ENCODE assay signal across 8 cellular contexts in the genomic region with DNA sequence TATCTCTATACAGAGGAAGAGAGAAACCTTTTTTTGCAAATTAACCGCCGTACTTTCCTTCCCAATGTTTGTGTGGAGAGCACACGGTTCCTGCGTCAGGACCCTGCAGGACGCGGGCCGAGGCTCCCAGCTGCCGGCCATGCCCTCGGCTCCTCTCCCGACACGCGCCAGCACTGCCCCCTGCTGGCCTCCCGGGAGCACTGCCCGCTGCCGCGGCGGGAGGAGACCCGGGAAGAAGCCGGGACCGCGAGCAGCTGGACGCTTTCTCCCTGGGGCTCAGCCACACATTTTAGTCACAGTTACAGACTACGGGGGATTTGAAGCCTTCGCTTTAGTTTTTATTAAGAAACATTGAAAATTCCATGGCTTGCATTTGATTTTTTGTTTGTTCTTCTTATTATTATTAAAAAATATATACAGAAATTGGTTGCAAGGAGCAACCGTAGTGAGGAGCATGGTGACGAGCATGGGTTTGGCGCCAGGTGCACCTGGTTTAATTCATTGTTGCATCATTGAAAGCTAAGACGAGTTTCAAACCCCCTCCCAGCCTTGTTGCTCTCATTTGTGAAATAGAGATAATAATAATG.
DNase-seq lines count a peak whose midpoint lies in the region; ATAC-seq, FAIRE-seq and TF ChIP-seq lines count a peak whose summit lies in the region.

No MANE protein-coding gene starts in this region.

- H3K4me3 ChIP-seq in MM.1S (ENCODE audit: low read length) (no peak overlapping the region), small intestine (ENCODE audit: low read depth in 1 of 2, low read length in 2 of 2) (no peak overlapping the region)

- WGBS in small intestine, 3 donors: 6 to 9% (median 7%) methylated on average over 28 of the region's 28 CpGs

- DNase-seq in GM04504 (ENCODE audit: low read depth) (peak; percentile 1), H4 (ENCODE audit: low spot score) (peak; percentile 59), MM.1S (peak; percentile 65), anterior cingulate cortex (lab: John Stamatoyannopoulos, UW) (peak in 51 of 58 donors; percentile 10 to 75 (median 45)), hypothalamus (lab: John Stamatoyannopoulos, UW) (peak in 48 of 51 donors; percentile 8 to 86 (median 50)), small intestine (peak; percentile 48), GOT3 (lab: John Stamatoyannopoulos, UW) (no peak)

- H3K4me2 ChIP-seq in MM.1S (ENCODE audit: low read depth, low read length): peak overlapping the region; percentile 43; the same call in 1 of the 2 replicates

- H3K36me3 ChIP-seq in MM.1S (replicated peaks; ENCODE audit: insufficient read depth, low read length): no peaks in the 10 kb centered on the region
- no peaks in the 10 kb centered on the region for H3K36me3 ChIP-seq in small intestine (ENCODE audit: control insufficient read depth in 2 of 2, insufficient read depth in 2 of 2, low read length in 2 of 2)

- FAIRE-seq in small intestine (lab: Jason Lieb, UNC): no peak

- H3K27me3 ChIP-seq in MM.1S (replicated peaks; ENCODE audit: insufficient read depth, low read length) (no peaks in the 10 kb centered on the region), small intestine (ENCODE audit: control insufficient read depth in 2 of 2, insufficient read depth in 2 of 2, low read length in 2 of 2) (peaks cover 0 to 2% of the 10 kb centered on the region in 2 donors)

- no peaks in the 10 kb centered on the region for H4K20me1 ChIP-seq in MM.1S (ENCODE audit: insufficient read depth, low read length)

- H3K9me2 ChIP-seq in MM.1S (replicated peaks; ENCODE audit: insufficient read depth, low read length): no peaks in the 10 kb centered on the region

- H3K79me2 ChIP-seq in MM.1S (ENCODE audit: low read length): no peaks in the 10 kb centered on the region

- TF ChIP-seq CTCF in MM.1S (IDR thresholded peaks at IDR 0.05; ENCODE audit: low read length): peak; percentile 93

- H3K9me3 ChIP-seq in MM.1S (replicated peaks; ENCODE audit: insufficient read depth, low read length) (no peaks in the 10 kb centered on the region), small intestine (ENCODE audit: control insufficient read depth, low read depth) (no peaks in the 10 kb centered on the region)

- H2AFZ ChIP-seq in MM.1S (ENCODE audit: low read length): peak overlapping the region; percentile 19; the same call in 1 of the 2 replicates

- H3F3A ChIP-seq in MM.1S (ENCODE audit: insufficient read depth, low read length): no peaks in the 10 kb centered on the region

- H3K4me1 ChIP-seq in MM.1S (ENCODE audit: low read length) (no peaks in the 10 kb centered on the region), small intestine (ENCODE audit: control insufficient read depth in 2 of 2, insufficient read depth in 1 of 2, low read depth in 1 of 2, low read length in 1 of 2) (no peaks in the 10 kb centered on the region)

- H3K9ac ChIP-seq in MM.1S (ENCODE audit: low read length): no peak overlapping the region

- 0 out of 3 replicates have a peak, but pooled peaks have one; percentile 39 for ATAC-seq in SK-N-SH treated with all-trans-retinoic acid at 6 μM for 48 hours

- no peak overlapping the region for H3K27ac ChIP-seq in MM.1S (ENCODE audit: low read length)
- H3K27ac ChIP-seq in small intestine (ENCODE audit: low read depth in 1 of 2, low read length in 1 of 2): no peak overlapping the region

TF ChIP-seq in SK-N-SH treated with all-trans-retinoic acid at 6 μM for 48 hours, 23 proteins besides CTCF, POLR2A, EP300 and RAD21:
- TF ChIP-seq ARNTL (CRISPR knock-in tag; IDR thresholded peaks at IDR 0.05; ENCODE audit: borderline replicate concordance, low read depth) (no peak), SNAI2 (CRISPR knock-in tag; IDR thresholded peaks at IDR 0.05) (no peak), CREB5 (CRISPR knock-in tag; IDR thresholded peaks at IDR 0.05; ENCODE audit: low read depth) (no peak), ZFP30 (CRISPR knock-in tag; IDR thresholded peaks at IDR 0.05) (no peak), PPARA (CRISPR knock-in tag; IDR thresholded peaks at IDR 0.05; ENCODE audit: borderline replicate concordance) (no peak), ZNF565 (CRISPR knock-in tag; conservative IDR thresholded peaks at IDR 0.05; ENCODE audit: low read depth) (no peak), ESRRG (CRISPR knock-in tag; IDR thresholded peaks at IDR 0.05) (no peak), GLIS3 (CRISPR knock-in tag; IDR thresholded peaks at IDR 0.05) (no peak), OSR1 (CRISPR knock-in tag; IDR thresholded peaks at IDR 0.05) (no peak), CSDC2 (CRISPR knock-in tag; IDR thresholded peaks at IDR 0.05) (no peak)
- TF ChIP-seq, protein P1, sequence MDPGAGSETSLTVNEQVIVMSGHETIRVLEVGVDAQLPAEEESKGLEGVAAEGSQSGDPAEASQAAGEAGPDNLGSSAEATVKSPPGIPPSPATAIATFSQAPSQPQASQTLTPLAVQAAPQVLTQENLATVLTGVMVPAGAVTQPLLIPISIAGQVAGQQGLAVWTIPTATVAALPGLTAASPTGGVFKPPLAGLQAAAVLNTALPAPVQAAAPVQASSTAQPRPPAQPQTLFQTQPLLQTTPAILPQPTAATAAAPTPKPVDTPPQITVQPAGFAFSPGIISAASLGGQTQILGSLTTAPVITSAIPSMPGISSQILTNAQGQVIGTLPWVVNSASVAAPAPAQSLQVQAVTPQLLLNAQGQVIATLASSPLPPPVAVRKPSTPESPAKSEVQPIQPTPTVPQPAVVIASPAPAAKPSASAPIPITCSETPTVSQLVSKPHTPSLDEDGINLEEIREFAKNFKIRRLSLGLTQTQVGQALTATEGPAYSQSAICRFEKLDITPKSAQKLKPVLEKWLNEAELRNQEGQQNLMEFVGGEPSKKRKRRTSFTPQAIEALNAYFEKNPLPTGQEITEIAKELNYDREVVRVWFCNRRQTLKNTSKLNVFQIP (CRISPR knock-in tag; IDR thresholded peaks at IDR 0.05; ENCODE audit: borderline replicate concordance, low read depth): no peak
